In genomic region chr20:3631534-3631933, GRCh38 we compare ENCODE assay signal across 9 cellular contexts. TPM values are rescaled to one million over a fixed set of nuclear protein-coding genes. Genes with fewer than 3 reads are reported as not detected.
"Had no signal": no experiment of that assay in that cellular context is flagged by ENCODE, and none has a peak within 500 bp of the region (broad histone marks: within the 10 kb centered on the region; RNA-seq: fewer than 3 reads in every experiment).

No MANE protein-coding gene starts in this region.

- DNase-seq: GM23248, GOT3, H9, HCEC 1CT had no signal

- H3K27ac ChIP-seq: GM23248, HL-60 had no signal

- H3K9ac ChIP-seq: GM23248 had no signal

- H2AFZ ChIP-seq: GM23248 had no signal

- FAIRE-seq: H54, HepG2 had no signal

- H3K4me3 ChIP-seq: GM23248 had no signal

RNA-seq across cellular contexts. Expression of gene GFRA4, which starts 31.7 kb away (rescaled TPM):
- total RNA-seq: GM23248, H9, HepG2, HT1080 had no signal
- polyA plus RNA-seq: GM23248, HepG2, IgD-negative memory B cell had no signal

RNA-seq across cellular contexts. Expression of gene ADAM33, which starts 50.3 kb away (rescaled TPM):
- total RNA-seq: HepG2, HT1080 had no signal
- polyA plus RNA-seq: HepG2, IgD-negative memory B cell had no signal
